33 cellular contexts compared by ENCODE assay signal in the genomic region with DNA sequence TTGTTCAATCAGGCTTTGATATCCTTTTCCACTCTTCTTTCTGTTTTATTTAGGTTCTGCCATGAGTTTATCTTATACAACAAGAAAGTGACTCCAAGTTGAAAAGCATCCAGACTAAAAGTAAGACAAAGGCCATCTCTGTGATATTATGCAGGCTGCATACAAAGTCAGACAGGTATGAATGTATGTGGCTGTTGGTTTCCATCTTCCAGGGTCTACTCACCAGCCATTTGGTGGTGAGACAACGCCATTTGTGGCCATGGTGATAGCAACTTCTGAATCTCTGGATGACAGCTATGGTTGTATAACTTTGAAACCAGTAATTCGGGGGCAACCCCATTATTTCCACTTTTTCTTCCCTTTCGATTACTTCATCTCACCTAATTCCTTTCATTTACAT.
"Had no signal": no experiment of that assay in that cellular context is flagged by ENCODE, and none has a peak within 500 bp of the region (broad histone marks: within the 10 kb centered on the region; RNA-seq: fewer than 3 reads in every experiment).

No MANE protein-coding gene starts in this region.

- H3K9me3 Mint-ChIP-seq: activated B cell treated with CpG ODN at 0.5 μM for 24 hours; activated CD8-positive, alpha-beta T cell treated with anti-CD3 and anti-CD28 coated beads for 36 hours; activated naive CD4-positive, alpha-beta T cell treated with anti-CD3 and anti-CD28 coated beads, Interleukin-2, amount 10 ng/mL, durations not matched to agents 7 days and 5 days; activated naive CD8-positive, alpha-beta T cell treated with anti-CD3 and anti-CD28 coated beads, Interleukin-2, amount 50 U/mL, for 24 hours; activated T-cell treated with anti-CD3 and anti-CD28 coated beads, Interleukin-2, amount 50 U/mL, for 24 hours; activated T-helper 1 cell treated with anti-CD3 and anti-CD28 coated beads, Interleukin-12 subunit alpha, Interleukin-12 subunit beta, Interleukin-2, Interleukin-4 antibody, amounts not matched to agents 30 ng/mL and 10 ng/mL and 1 ng/mL, durations not matched to agents 14 hours and 24 hours and 36 hours had no signal

- DNase-seq: activated B cell treated with CpG ODN at 0.5 μM for 24 hours; activated CD4-positive, alpha-beta T cell treated with anti-CD3 and anti-CD28 coated beads for 4 hours; activated CD4-positive, alpha-beta T cell treated with anti-CD3 and anti-CD28 coated beads, Interleukin-2, amount 50 U/mL, for 1 hour; activated CD8-positive, alpha-beta T cell treated with anti-CD3 and anti-CD28 coated beads for 36 hours; activated effector memory CD4-positive, alpha-beta T cell treated with Interleukin-2 at 50 U/mL for 16 hours; activated naive CD4-positive, alpha-beta T cell treated with anti-CD3 and anti-CD28 coated beads, Interleukin-2, amount 10 ng/mL, durations not matched to agents 7 days and 5 days; activated naive CD8-positive, alpha-beta T cell treated with anti-CD3 and anti-CD28 coated beads, Interleukin-2, amount 50 U/mL, for 24 hours; activated T-cell treated with anti-CD3 and anti-CD28 coated beads, Interleukin-2, amount 50 U/mL, for 24 hours; anterior cingulate cortex; brain microvascular endothelial cell; central memory CD4-positive, alpha-beta T cell; colonic mucosa; MM.1S; MV-4-11; NCI-H1092 treated with DMSO at 0.1 percent for 48 hours; NCI-H1417; NCI-H146; NCI-H187; NCI-H2029 treated with DMSO at 0.1 percent for 48 hours; NCI-H2107; NCI-H2171; NCI-H510A; NCI-H526; NCI-H748 treated with DMSO at 0.1 percent for 48 hours; NK-92 treated with Interleukin-12 subunit alpha and Interleukin-12 subunit beta, amount 100 ng/mL, for 24 hours; OCI-M1; Right ventricle myocardium superior; SW 1271; T-helper 1 cell; T-helper 2 cell; T-helper 9 cell had no signal

- H3K36me3 Mint-ChIP-seq: activated naive CD4-positive, alpha-beta T cell treated with anti-CD3 and anti-CD28 coated beads, Interleukin-2, amount 10 ng/mL, durations not matched to agents 7 days and 5 days; activated naive CD8-positive, alpha-beta T cell had no signal

- ATAC-seq: activated CD8-positive, alpha-beta T cell treated with anti-CD3 and anti-CD28 coated beads for 36 hours; activated naive CD8-positive, alpha-beta T cell treated with anti-CD3 and anti-CD28 coated beads, Interleukin-2, amount 50 U/mL, for 24 hours had no signal

- H3K27ac Mint-ChIP-seq: activated B cell treated with CpG ODN at 0.5 μM for 24 hours; activated CD8-positive, alpha-beta T cell treated with anti-CD3 and anti-CD28 coated beads for 36 hours; activated naive CD4-positive, alpha-beta T cell treated with anti-CD3 and anti-CD28 coated beads, Interleukin-2, amount 10 ng/mL, durations not matched to agents 7 days and 5 days; activated naive CD8-positive, alpha-beta T cell; activated naive CD8-positive, alpha-beta T cell treated with anti-CD3 and anti-CD28 coated beads, Interleukin-2, amount 50 U/mL, for 24 hours; activated T-cell treated with anti-CD3 and anti-CD28 coated beads, Interleukin-2, amount 50 U/mL, for 24 hours; activated T-helper 1 cell treated with anti-CD3 and anti-CD28 coated beads, Interleukin-12 subunit alpha, Interleukin-12 subunit beta, Interleukin-2, Interleukin-4 antibody, amounts not matched to agents 30 ng/mL and 10 ng/mL and 1 ng/mL, durations not matched to agents 14 hours and 24 hours and 36 hours had no signal

- H3K27me3 Mint-ChIP-seq: activated CD8-positive, alpha-beta T cell treated with anti-CD3 and anti-CD28 coated beads for 36 hours; activated naive CD8-positive, alpha-beta T cell treated with anti-CD3 and anti-CD28 coated beads, Interleukin-2, amount 50 U/mL, for 24 hours had no signal

- H3K4me3 Mint-ChIP-seq: activated B cell treated with CpG ODN at 0.5 μM for 24 hours; activated CD8-positive, alpha-beta T cell treated with anti-CD3 and anti-CD28 coated beads for 36 hours; activated naive CD4-positive, alpha-beta T cell treated with anti-CD3 and anti-CD28 coated beads, Interleukin-2, amount 10 ng/mL, durations not matched to agents 7 days and 5 days; activated naive CD8-positive, alpha-beta T cell; activated naive CD8-positive, alpha-beta T cell treated with anti-CD3 and anti-CD28 coated beads, Interleukin-2, amount 50 U/mL, for 24 hours; activated T-cell treated with anti-CD3 and anti-CD28 coated beads, Interleukin-2, amount 50 U/mL, for 24 hours; activated T-helper 1 cell treated with anti-CD3 and anti-CD28 coated beads, Interleukin-12 subunit alpha, Interleukin-12 subunit beta, Interleukin-2, Interleukin-4 antibody, amounts not matched to agents 30 ng/mL and 10 ng/mL and 1 ng/mL, durations not matched to agents 14 hours and 24 hours and 36 hours had no signal

- H3K4me1 Mint-ChIP-seq: activated B cell treated with CpG ODN at 0.5 μM for 24 hours; activated naive CD4-positive, alpha-beta T cell treated with anti-CD3 and anti-CD28 coated beads, Interleukin-2, amount 10 ng/mL, durations not matched to agents 7 days and 5 days; activated naive CD8-positive, alpha-beta T cell treated with anti-CD3 and anti-CD28 coated beads, Interleukin-2, amount 50 U/mL, for 24 hours had no signal
